Comparison of ENCODE assay signal across 13 cellular contexts in genomic region chr22:24950272-24950902, GRCh38. TPM values are rescaled to one million over a fixed set of nuclear protein-coding genes. Genes with fewer than 3 reads are reported as not detected.
DNase-seq lines count a peak whose midpoint lies in the region; FAIRE-seq and TF ChIP-seq lines count a peak whose summit lies in the region.
"Had no signal": no experiment of that assay in that cellular context is flagged by ENCODE, and none has a peak within 500 bp of the region (broad histone marks: within the 10 kb centered on the region; RNA-seq: fewer than 3 reads in every experiment).

No MANE protein-coding gene starts in this region.

- H3K36me3 ChIP-seq in BE2C (no peaks in the 10 kb centered on the region), small intestine (ENCODE audit: control insufficient read depth in 2 of 2, insufficient read depth in 2 of 2, low read length in 2 of 2) (no peaks in the 10 kb centered on the region)
- H3K36me3 ChIP-seq: left ventricle myocardium inferior had no signal

- H3K27ac ChIP-seq in small intestine (ENCODE audit: low read depth in 1 of 2, low read length in 1 of 2), result no peak overlapping the region
- H3K27ac ChIP-seq: left ventricle myocardium inferior had no signal

- H3K27me3 ChIP-seq in BE2C (no peaks in the 10 kb centered on the region; the same call in 1 of the 2 replicates), small intestine (ENCODE audit: control insufficient read depth in 2 of 2, insufficient read depth in 2 of 2, low read length in 2 of 2) (peaks cover 0 to 3% of the 10 kb centered on the region in 2 donors)
- H3K27me3 ChIP-seq: body of pancreas had no signal

- no peak for DNase-seq in BE2C
- peak; percentile 11 for DNase-seq in HK-2 (ENCODE audit: unreplicated experiment)
- DNase-seq in astrocyte of the hippocampus (ENCODE audit: low read depth, low spot score), result peak; percentile 29
- peak; percentile 69 for DNase-seq in islet precursor cell
- no peak for DNase-seq in AML-193 (lab: John Stamatoyannopoulos, UW)
- no peak for DNase-seq in activated CD8-positive, alpha-beta memory T cell treated with anti-CD3 and anti-CD28 coated beads, Interleukin-2, amount 50 U/mL, for 48 hours
- no peak for DNase-seq in pons (ENCODE audit: low spot score)
- DNase-seq in small intestine, result no peak
- DNase-seq: body of pancreas, GF-D8, left ventricle myocardium inferior, NCI-H1048, T1000 had no signal

- WGBS in small intestine, 3 donors, result 30 to 46% (median 38%) methylated on average over 7 of the region's 7 CpGs

- no peak for FAIRE-seq in small intestine (lab: Jason Lieb, UNC)

- no peak for TF ChIP-seq CTCF in BE2C (IDR thresholded peaks at IDR 0.05; ENCODE audit: low read depth, low read length)

- H3K4me1 ChIP-seq in BE2C, result no peaks in the 10 kb centered on the region; the same call in 1 of the 2 replicates
- H3K4me1 ChIP-seq in small intestine (ENCODE audit: control insufficient read depth in 2 of 2, insufficient read depth in 1 of 2, low read depth in 1 of 2, low read length in 1 of 2), result no peaks in the 10 kb centered on the region

- H3K9me3 ChIP-seq in BE2C, result no peaks in the 10 kb centered on the region
- H3K9me3 ChIP-seq in small intestine (ENCODE audit: control insufficient read depth, low read depth), result no peaks in the 10 kb centered on the region
- H3K9me3 ChIP-seq: body of pancreas, left ventricle myocardium inferior had no signal

- H3K4me3 ChIP-seq in BE2C (ENCODE audit: low read depth, low read length) (peak overlapping the region; percentile 39), small intestine (ENCODE audit: low read depth in 1 of 2, low read length in 2 of 2) (no peak overlapping the region)
- H3K4me3 ChIP-seq: body of pancreas, left ventricle myocardium inferior had no signal

RNA-seq across cellular contexts. Expression of gene KIAA1671, which starts 2.1 kb away (rescaled TPM):
- 4.3 TPM for polyA plus RNA-seq in BE2C (2012; ENCODE audit: insufficient read depth, insufficient read length, low read depth)
- polyA plus RNA-seq in small intestine, result 10 to 100 TPM in 2 of 3 donors, 1 to 10 TPM in 1; 7.0 to 18.0 (median 11.4) TPM

RNA-seq across cellular contexts. Expression of gene LHFPL7, which starts 3.9 kb away (rescaled TPM):
- polyA plus RNA-seq in BE2C (2012; ENCODE audit: insufficient read depth, insufficient read length, low read depth), result not detected
- not detected for polyA plus RNA-seq in small intestine

Comparison
In these comparisons a context has a peak if more than half of its experiments do, and no peak if none do; other contexts are left out.
1. DNase-seq: peak in HK-2 (single experiment), astrocyte of the hippocampus (single experiment) and islet precursor cell (single experiment); none in BE2C (single experiment), AML-193 (0 of 2), activated CD8-positive, alpha-beta memory T cell treated with anti-CD3 and anti-CD28 coated beads, Interleukin-2, amount 50 U/mL, for 48 hours (single experiment), pons (single experiment) and small intestine (single experiment).